In the genomic region with DNA sequence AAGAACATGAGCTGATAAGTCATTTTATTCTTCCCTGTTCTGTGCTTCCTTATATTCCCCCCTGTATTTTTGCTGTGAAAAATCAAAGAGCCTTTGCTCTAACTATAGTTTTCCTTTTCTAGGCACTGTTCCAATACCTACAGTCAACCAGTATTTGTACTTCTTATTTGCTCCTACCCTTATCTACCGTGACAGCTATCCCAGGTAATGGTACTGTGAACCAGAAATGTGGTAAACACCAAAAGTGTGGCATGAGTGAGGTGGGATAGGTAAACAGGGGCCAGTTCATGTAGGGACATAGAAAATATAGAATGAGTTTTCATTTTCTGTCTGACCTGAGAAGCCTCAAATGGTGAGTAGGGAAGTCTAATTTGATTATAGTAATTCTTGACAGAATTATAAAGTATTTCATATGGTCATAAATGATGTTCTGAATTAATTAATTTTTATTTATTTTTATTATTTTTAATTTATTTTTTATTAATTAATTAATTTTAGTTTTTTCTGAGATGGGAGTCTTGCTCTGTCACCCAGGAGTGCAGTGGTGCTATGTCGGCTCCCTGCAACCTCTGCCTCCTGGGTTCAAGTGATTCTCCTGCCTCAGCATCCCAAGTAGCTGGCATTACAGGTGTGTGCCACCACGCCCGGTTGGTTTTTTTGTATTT, we compare ENCODE assay signal across 1 cellular context.
A peak's percentile ranks its signal among the peaks of the same experiment; 100 is the strongest.
TF ChIP-seq lines count a peak whose summit lies in the region.

No MANE protein-coding gene starts in this region.

TF ChIP-seq in HepG2, 621 proteins besides CTCF, POLR2A, EP300 and RAD21 (continued from another document and continues in another):
- TF ChIP-seq, protein P1, sequence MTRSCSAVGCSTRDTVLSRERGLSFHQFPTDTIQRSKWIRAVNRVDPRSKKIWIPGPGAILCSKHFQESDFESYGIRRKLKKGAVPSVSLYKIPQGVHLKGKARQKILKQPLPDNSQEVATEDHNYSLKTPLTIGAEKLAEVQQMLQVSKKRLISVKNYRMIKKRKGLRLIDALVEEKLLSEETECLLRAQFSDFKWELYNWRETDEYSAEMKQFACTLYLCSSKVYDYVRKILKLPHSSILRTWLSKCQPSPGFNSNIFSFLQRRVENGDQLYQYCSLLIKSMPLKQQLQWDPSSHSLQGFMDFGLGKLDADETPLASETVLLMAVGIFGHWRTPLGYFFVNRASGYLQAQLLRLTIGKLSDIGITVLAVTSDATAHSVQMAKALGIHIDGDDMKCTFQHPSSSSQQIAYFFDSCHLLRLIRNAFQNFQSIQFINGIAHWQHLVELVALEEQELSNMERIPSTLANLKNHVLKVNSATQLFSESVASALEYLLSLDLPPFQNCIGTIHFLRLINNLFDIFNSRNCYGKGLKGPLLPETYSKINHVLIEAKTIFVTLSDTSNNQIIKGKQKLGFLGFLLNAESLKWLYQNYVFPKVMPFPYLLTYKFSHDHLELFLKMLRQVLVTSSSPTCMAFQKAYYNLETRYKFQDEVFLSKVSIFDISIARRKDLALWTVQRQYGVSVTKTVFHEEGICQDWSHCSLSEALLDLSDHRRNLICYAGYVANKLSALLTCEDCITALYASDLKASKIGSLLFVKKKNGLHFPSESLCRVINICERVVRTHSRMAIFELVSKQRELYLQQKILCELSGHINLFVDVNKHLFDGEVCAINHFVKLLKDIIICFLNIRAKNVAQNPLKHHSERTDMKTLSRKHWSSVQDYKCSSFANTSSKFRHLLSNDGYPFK (CRISPR knock-in tag; IDR thresholded peaks at IDR 0.05; ENCODE audit: borderline replicate concordance): no peak
- TF ChIP-seq, protein P2, sequence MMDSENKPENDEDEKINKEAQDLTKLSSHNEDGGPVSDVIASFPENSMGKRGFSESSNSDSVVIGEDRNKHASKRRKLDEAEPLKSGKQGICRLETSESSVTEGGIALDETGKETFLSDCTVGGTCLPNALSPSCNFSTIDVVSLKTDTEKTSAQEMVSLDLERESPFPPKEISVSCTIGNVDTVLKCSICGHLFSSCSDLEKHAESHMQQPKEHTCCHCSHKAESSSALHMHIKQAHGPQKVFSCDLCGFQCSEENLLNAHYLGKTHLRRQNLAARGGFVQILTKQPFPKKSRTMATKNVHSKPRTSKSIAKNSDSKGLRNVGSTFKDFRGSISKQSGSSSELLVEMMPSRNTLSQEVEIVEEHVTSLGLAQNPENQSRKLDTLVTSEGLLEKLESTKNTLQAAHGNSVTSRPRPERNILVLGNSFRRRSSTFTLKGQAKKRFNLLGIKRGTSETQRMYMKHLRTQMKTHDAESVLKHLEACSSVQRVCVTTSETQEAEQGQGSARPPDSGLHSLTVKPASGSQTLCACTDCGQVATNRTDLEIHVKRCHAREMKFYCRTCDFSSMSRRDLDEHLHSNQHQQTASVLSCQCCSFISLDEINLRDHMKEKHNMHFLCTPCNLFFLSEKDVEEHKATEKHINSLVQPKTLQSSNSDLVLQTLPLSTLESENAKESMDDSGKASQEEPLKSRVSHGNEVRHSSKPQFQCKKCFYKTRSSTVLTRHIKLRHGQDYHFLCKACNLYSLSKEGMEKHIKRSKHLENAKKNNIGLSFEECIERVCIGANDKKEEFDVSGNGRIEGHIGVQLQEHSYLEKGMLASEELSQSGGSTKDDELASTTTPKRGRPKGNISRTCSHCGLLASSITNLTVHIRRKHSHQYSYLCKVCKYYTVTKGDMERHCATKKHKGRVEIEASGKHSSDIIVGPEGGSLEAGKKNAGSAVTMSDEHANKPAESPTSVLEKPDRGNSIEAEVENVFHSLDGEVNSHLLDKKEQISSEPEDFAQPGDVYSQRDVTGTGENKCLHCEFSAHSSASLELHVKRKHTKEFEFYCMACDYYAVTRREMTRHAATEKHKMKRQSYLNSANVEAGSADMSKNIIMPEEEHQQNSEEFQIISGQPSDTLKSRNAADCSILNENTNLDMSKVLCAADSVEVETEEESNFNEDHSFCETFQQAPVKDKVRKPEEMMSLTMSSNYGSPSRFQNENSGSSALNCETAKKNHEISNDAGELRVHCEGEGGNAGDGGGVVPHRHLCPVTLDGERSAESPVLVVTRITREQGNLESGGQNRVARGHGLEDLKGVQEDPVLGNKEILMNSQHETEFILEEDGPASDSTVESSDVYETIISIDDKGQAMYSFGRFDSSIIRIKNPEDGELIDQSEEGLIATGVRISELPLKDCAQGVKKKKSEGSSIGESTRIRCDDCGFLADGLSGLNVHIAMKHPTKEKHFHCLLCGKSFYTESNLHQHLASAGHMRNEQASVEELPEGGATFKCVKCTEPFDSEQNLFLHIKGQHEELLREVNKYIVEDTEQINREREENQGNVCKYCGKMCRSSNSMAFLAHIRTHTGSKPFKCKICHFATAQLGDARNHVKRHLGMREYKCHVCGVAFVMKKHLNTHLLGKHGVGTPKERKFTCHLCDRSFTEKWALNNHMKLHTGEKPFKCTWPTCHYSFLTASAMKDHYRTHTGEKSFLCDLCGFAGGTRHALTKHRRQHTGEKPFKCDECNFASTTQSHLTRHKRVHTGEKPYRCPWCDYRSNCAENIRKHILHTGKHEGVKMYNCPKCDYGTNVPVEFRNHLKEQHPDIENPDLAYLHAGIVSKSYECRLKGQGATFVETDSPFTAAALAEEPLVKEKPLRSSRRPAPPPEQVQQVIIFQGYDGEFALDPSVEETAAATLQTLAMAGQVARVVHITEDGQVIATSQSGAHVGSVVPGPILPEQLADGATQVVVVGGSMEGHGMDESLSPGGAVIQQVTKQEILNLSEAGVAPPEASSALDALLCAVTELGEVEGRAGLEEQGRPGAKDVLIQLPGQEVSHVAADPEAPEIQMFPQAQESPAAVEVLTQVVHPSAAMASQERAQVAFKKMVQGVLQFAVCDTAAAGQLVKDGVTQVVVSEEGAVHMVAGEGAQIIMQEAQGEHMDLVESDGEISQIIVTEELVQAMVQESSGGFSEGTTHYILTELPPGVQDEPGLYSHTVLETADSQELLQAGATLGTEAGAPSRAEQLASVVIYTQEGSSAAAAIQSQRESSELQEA (CRISPR knock-in tag; IDR thresholded peaks at IDR 0.05; ENCODE audit: not compliant biosample characterization): no peak
- TF ChIP-seq ZNF773 (CRISPR knock-in tag; IDR thresholded peaks at IDR 0.05; ENCODE audit: borderline replicate concordance) (no peak), RARA (CRISPR knock-in tag; IDR thresholded peaks at IDR 0.05) (no peak), ZNF841 (CRISPR knock-in tag; IDR thresholded peaks at IDR 0.05; ENCODE audit: borderline replicate concordance) (no peak), HDAC6 (IDR thresholded peaks at IDR 0.05; ENCODE audit: low read depth, low read length) (no peak), ZFP82 (CRISPR knock-in tag; IDR thresholded peaks at IDR 0.05; ENCODE audit: borderline replicate concordance) (no peak), DNMT3B (CRISPR knock-in tag; conservative IDR thresholded peaks at IDR 0.05) (no peak), FOXA1 (IDR thresholded peaks at IDR 0.05) (no peak), FOXA1 (CRISPR knock-in tag; IDR thresholded peaks at IDR 0.05) (peak; percentile 36; the same call in 1 of the 2 replicates), ZNF430 (CRISPR knock-in tag; IDR thresholded peaks at IDR 0.05) (no peak), CC2D1A (CRISPR knock-in tag; IDR thresholded peaks at IDR 0.05) (no peak), SOX6 (IDR thresholded peaks at IDR 0.05) (no peak), SOX6 (CRISPR knock-in tag; IDR thresholded peaks at IDR 0.05) (no peak), ZNF205 (CRISPR knock-in tag; IDR thresholded peaks at IDR 0.05) (no peak), PHF21A (CRISPR knock-in tag; IDR thresholded peaks at IDR 0.05) (peak; percentile 45; the same call in 1 of the 2 replicates), GATAD2A (CRISPR knock-in tag; IDR thresholded peaks at IDR 0.05) (0 out of 2 replicates have a peak, but pooled peaks have one; percentile 16), ZC3H13 (CRISPR knock-in tag; IDR thresholded peaks at IDR 0.05) (no peak), NR1H2 (CRISPR knock-in tag; IDR thresholded peaks at IDR 0.05; ENCODE audit: borderline replicate concordance, low read depth) (no peak), ZMYM4 (CRISPR knock-in tag; IDR thresholded peaks at IDR 0.05) (peak; percentile 41; the same call in 1 of the 2 replicates), RXRB (CRISPR knock-in tag; IDR thresholded peaks at IDR 0.05; ENCODE audit: borderline replicate concordance) (peak; percentile 61), ZNF747 (CRISPR knock-in tag; IDR thresholded peaks at IDR 0.05; ENCODE audit: borderline replicate concordance) (no peak), GLI4 (CRISPR knock-in tag; IDR thresholded peaks at IDR 0.05; ENCODE audit: borderline replicate concordance) (no peak), ZIK1 (CRISPR knock-in tag; IDR thresholded peaks at IDR 0.05; ENCODE audit: borderline replicate concordance, low read depth) (no peak), HNF4A (CRISPR knock-in tag; IDR thresholded peaks at IDR 0.05) (peak; percentile 36; the same call in 1 of the 2 replicates), FOXP1 (IDR thresholded peaks at IDR 0.05) (0 out of 2 replicates have a peak, but pooled peaks have one; percentile 22), FOXP1 (CRISPR knock-in tag; IDR thresholded peaks at IDR 0.05) (peak; percentile 65), ZNF614 (CRISPR knock-in tag; IDR thresholded peaks at IDR 0.05; ENCODE audit: borderline replicate concordance) (no peak)
- TF ChIP-seq, protein P3, sequence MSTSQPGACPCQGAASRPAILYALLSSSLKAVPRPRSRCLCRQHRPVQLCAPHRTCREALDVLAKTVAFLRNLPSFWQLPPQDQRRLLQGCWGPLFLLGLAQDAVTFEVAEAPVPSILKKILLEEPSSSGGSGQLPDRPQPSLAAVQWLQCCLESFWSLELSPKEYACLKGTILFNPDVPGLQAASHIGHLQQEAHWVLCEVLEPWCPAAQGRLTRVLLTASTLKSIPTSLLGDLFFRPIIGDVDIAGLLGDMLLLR (CRISPR knock-in tag; IDR thresholded peaks at IDR 0.05): no peak
- TF ChIP-seq, protein P4, sequence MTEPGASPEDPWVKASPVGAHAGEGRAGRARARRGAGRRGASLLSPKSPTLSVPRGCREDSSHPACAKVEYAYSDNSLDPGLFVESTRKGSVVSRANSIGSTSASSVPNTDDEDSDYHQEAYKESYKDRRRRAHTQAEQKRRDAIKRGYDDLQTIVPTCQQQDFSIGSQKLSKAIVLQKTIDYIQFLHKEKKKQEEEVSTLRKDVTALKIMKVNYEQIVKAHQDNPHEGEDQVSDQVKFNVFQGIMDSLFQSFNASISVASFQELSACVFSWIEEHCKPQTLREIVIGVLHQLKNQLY (CRISPR knock-in tag; IDR thresholded peaks at IDR 0.05): no peak
- TF ChIP-seq, protein P5, sequence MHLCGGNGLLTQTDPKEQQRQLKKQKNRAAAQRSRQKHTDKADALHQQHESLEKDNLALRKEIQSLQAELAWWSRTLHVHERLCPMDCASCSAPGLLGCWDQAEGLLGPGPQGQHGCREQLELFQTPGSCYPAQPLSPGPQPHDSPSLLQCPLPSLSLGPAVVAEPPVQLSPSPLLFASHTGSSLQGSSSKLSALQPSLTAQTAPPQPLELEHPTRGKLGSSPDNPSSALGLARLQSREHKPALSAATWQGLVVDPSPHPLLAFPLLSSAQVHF (CRISPR knock-in tag; IDR thresholded peaks at IDR 0.05): no peak
- TF ChIP-seq, protein P6, sequence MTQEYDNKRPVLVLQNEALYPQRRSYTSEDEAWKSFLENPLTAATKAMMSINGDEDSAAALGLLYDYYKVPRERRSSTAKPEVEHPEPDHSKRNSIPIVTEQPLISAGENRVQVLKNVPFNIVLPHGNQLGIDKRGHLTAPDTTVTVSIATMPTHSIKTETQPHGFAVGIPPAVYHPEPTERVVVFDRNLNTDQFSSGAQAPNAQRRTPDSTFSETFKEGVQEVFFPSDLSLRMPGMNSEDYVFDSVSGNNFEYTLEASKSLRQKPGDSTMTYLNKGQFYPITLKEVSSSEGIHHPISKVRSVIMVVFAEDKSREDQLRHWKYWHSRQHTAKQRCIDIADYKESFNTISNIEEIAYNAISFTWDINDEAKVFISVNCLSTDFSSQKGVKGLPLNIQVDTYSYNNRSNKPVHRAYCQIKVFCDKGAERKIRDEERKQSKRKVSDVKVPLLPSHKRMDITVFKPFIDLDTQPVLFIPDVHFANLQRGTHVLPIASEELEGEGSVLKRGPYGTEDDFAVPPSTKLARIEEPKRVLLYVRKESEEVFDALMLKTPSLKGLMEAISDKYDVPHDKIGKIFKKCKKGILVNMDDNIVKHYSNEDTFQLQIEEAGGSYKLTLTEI (CRISPR knock-in tag; conservative IDR thresholded peaks at IDR 0.05): no peak
- TF ChIP-seq, protein P7, sequence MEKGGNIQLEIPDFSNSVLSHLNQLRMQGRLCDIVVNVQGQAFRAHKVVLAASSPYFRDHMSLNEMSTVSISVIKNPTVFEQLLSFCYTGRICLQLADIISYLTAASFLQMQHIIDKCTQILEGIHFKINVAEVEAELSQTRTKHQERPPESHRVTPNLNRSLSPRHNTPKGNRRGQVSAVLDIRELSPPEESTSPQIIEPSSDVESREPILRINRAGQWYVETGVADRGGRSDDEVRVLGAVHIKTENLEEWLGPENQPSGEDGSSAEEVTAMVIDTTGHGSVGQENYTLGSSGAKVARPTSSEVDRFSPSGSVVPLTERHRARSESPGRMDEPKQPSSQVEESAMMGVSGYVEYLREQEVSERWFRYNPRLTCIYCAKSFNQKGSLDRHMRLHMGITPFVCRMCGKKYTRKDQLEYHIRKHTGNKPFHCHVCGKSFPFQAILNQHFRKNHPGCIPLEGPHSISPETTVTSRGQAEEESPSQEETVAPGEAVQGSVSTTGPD (CRISPR knock-in tag; IDR thresholded peaks at IDR 0.05): peak; percentile 86
- TF ChIP-seq, protein P8, sequence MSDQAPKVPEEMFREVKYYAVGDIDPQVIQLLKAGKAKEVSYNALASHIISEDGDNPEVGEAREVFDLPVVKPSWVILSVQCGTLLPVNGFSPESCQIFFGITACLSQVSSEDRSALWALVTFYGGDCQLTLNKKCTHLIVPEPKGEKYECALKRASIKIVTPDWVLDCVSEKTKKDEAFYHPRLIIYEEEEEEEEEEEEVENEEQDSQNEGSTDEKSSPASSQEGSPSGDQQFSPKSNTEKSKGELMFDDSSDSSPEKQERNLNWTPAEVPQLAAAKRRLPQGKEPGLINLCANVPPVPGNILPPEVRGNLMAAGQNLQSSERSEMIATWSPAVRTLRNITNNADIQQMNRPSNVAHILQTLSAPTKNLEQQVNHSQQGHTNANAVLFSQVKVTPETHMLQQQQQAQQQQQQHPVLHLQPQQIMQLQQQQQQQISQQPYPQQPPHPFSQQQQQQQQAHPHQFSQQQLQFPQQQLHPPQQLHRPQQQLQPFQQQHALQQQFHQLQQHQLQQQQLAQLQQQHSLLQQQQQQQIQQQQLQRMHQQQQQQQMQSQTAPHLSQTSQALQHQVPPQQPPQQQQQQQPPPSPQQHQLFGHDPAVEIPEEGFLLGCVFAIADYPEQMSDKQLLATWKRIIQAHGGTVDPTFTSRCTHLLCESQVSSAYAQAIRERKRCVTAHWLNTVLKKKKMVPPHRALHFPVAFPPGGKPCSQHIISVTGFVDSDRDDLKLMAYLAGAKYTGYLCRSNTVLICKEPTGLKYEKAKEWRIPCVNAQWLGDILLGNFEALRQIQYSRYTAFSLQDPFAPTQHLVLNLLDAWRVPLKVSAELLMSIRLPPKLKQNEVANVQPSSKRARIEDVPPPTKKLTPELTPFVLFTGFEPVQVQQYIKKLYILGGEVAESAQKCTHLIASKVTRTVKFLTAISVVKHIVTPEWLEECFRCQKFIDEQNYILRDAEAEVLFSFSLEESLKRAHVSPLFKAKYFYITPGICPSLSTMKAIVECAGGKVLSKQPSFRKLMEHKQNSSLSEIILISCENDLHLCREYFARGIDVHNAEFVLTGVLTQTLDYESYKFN (CRISPR knock-in tag; conservative IDR thresholded peaks at IDR 0.05): peak; percentile 55
